ENCODE assay signal across 26 cellular contexts in genomic region chr1:239421810-239422209, GRCh38. TPM values are rescaled to one million over a fixed set of nuclear protein-coding genes. Genes with fewer than 3 reads are reported as not detected.
"Had no signal": no experiment of that assay in that cellular context is flagged by ENCODE, and none has a peak within 500 bp of the region (broad histone marks: within the 10 kb centered on the region; RNA-seq: fewer than 3 reads in every experiment).

No MANE protein-coding gene starts in this region.

- FAIRE-seq: TTC549 had no signal

- H3K27ac ChIP-seq: breast epithelium, PC-9, VCaP had no signal

- H3K4me1 ChIP-seq: breast epithelium had no signal

- DNase-seq: activated CD4-positive, alpha-beta memory T cell treated with anti-CD3 and anti-CD28 coated beads, Interleukin-2, amount 10 ng/mL, durations not matched to agents 7 days and 5 days; activated CD4-positive, alpha-beta T cell treated with anti-CD3 and anti-CD28 coated beads, Interleukin-2, amount 50 U/mL, for 1 hour; activated CD4-positive, CD25-positive, alpha-beta regulatory T cell; activated gamma-delta T cell treated with Interleukin-2 at 50 U/mL for 16 hours; activated naive CD4-positive, alpha-beta T cell treated with anti-CD3 and anti-CD28 coated beads, Interleukin-2, amount 10 ng/mL, durations not matched to agents 7 days and 5 days; activated naive CD8-positive, alpha-beta T cell treated with anti-CD3 and anti-CD28 coated beads for 36 hours; activated T-cell treated with anti-CD3 and anti-CD28 coated beads for 4 hours; activated T-cell treated with anti-CD3 and anti-CD28 coated beads, Interleukin-2, amount 50 U/mL, for 72 hours; caudate nucleus; KG1; NCI-H1048; NCI-H1694; NCI-H2171 treated with DMSO at 0.1 percent for 48 hours; NCI-H226; NCI-H526; NCI-H82; PC-9; SHP77 treated with DMSO at 0.1 percent for 48 hours; T-cell; T-helper 2 cell; T1000 had no signal

- H2AFZ ChIP-seq: PC-9 had no signal

- H3K36me3 ChIP-seq: breast epithelium had no signal

- H3K27me3 ChIP-seq: breast epithelium had no signal

- ATAC-seq: activated T-cell treated with anti-CD3 and anti-CD28 coated beads, Interleukin-2, amount 50 U/mL, for 72 hours; T-cell had no signal

- H3K9me3 ChIP-seq: breast epithelium had no signal

- H3K4me3 ChIP-seq: breast epithelium, PC-9 had no signal

- H3K4me2 ChIP-seq: PC-9 had no signal

RNA-seq across cellular contexts. Expression of gene CHRM3, which starts 35.4 kb away (rescaled TPM):
- total RNA-seq: activated CD4-positive, alpha-beta memory T cell treated with anti-CD3 and anti-CD28 coated beads, Interleukin-2, amount 10 ng/mL, durations not matched to agents 7 days and 5 days; activated T-helper 2 cell treated with anti-CD3 and anti-CD28 coated beads, Interferon-gamma antibody, Interleukin-2, Interleukin-4, amounts not matched to agents 10 μg/mL and 5 μg/mL and 100 μg/mL, durations not matched to agents 14 hours and 24 hours and 36 hours had no signal
- polyA plus RNA-seq: IgD-negative memory B cell had no signal
